Comparison of ENCODE assay signal across 9 cellular contexts in genomic region chr21:45295576-45296365, GRCh38. TPM values are rescaled to one million over a fixed set of nuclear protein-coding genes. Genes with fewer than 3 reads are reported as not detected.
DNase-seq lines count a peak whose midpoint lies in the region; ATAC-seq and TF ChIP-seq lines count a peak whose summit lies in the region.
"Had no signal": no experiment of that assay in that cellular context is flagged by ENCODE, and none has a peak within 500 bp of the region (broad histone marks: within the 10 kb centered on the region; RNA-seq: fewer than 3 reads in every experiment).

No MANE protein-coding gene starts in this region.

- no peak for ATAC-seq in left cardiac atrium

- H3K4me1 ChIP-seq in duodenal mucosa (ENCODE audit: control insufficient read depth in 1 of 2, insufficient read depth in 2 of 2, low read length in 2 of 2) = peaks cover 29 to 35% of the 10 kb centered on the region in 2 donors
- H3K4me1 ChIP-seq in muscle layer of colon (ENCODE audit: insufficient read depth, low read length) = peaks cover 53% of the 10 kb centered on the region
- H3K4me1 ChIP-seq in uterus = peaks cover 12 to 21% of the 10 kb centered on the region in 2 donors

- TF ChIP-seq CTCF in uterus (IDR thresholded peaks at IDR 0.05) = no peak

- H3K27ac ChIP-seq in duodenal mucosa (ENCODE audit: low read depth, low read length) (peak overlapping the region; percentile 88), muscle layer of colon (ENCODE audit: low read depth, low read length) (peak overlapping the region; percentile 95), uterus (peak overlapping the region; percentile 86 to 89)

- no peaks in the 10 kb centered on the region for H3K27me3 ChIP-seq in duodenal mucosa (ENCODE audit: control insufficient read depth in 1 of 2, insufficient read depth in 2 of 2, low read length in 2 of 2)
- no peaks in the 10 kb centered on the region for H3K27me3 ChIP-seq in muscle layer of colon (ENCODE audit: control insufficient read depth in 1 of 2, insufficient read depth in 2 of 2, low read length in 2 of 2)
- no peaks in the 10 kb centered on the region for H3K27me3 ChIP-seq in uterus

- intact Hi-C loops in cardiac septum (cut with DNase I) = loop anchor here (10.0 kb wide), 1 partner anchor 299 kb away; no protein-coding TSS in a partner anchor
- intact Hi-C loops in left cardiac atrium (cut with DNase I) = loop anchor here in 1 of 2 donors (5.0 kb wide), 1 partner anchor 62 kb away; no protein-coding TSS in a partner anchor
- intact Hi-C loops in uterus (cut with DNase I; ENCODE audit: low total_unique reads) = no loop called here

- H3K36me3 ChIP-seq in duodenal mucosa (ENCODE audit: control insufficient read depth in 1 of 2, insufficient read depth in 2 of 2, low read length in 2 of 2) (no peaks in the 10 kb centered on the region), muscle layer of colon (ENCODE audit: insufficient read depth, low read length) (no peaks in the 10 kb centered on the region), uterus (no peaks in the 10 kb centered on the region)

- DNase-seq in cardiac septum (ENCODE audit: low spot score) = peak; percentile 63
- no peak for DNase-seq in left cardiac atrium
- DNase-seq in uterus = peak; percentile 65 to 73
- no peak for DNase-seq in NCI-H748 treated with DMSO at 0.1 percent for 48 hours (lab: John Stamatoyannopoulos, UW)
- DNase-seq in COLO668 (lab: John Stamatoyannopoulos, UW; ENCODE audit: unreplicated experiment) = no peak
- DNase-seq in DMS53 (lab: John Stamatoyannopoulos, UW) = no peak
- DNase-seq: NCI-H2227 treated with DMSO at 0.1 percent for 48 hours had no signal

- H3K9me3 ChIP-seq in duodenal mucosa (ENCODE audit: control insufficient read depth in 1 of 2, low read length in 2 of 2) = no peaks in the 10 kb centered on the region
- H3K9me3 ChIP-seq in muscle layer of colon (ENCODE audit: low read length) = no peaks in the 10 kb centered on the region
- no peaks in the 10 kb centered on the region for H3K9me3 ChIP-seq in uterus

- H3K4me3 ChIP-seq in duodenal mucosa (ENCODE audit: low read depth in 1 of 2, low read length in 2 of 2) = no peak overlapping the region
- H3K4me3 ChIP-seq in muscle layer of colon (ENCODE audit: low read depth in 1 of 2, low read length in 2 of 2) = no peak overlapping the region
- no peak overlapping the region for H3K4me3 ChIP-seq in uterus

- TF ChIP-seq POLR2A in uterus (IDR thresholded peaks at IDR 0.05) = no peak

- H3K9ac ChIP-seq in duodenal mucosa (ENCODE audit: low read depth in 1 of 2, low read length in 2 of 2) (peak overlapping the region in 1 of 2 donors; percentile 32), muscle layer of colon (ENCODE audit: low read length) (peak overlapping the region; percentile 28)

RNA-seq across cellular contexts. Expression of gene POFUT2, which starts 8.1 kb away (rescaled TPM):
- total RNA-seq in cardiac septum (20.1 TPM), left cardiac atrium (10 to 100 TPM; 18.1 to 20.3 TPM), uterus (10 to 100 TPM in 3 of 4 donors, 1 to 10 TPM in 1; 6.2 to 49.7 (median 24.6) TPM)

Comparison
In these comparisons a context has a peak if more than half of its experiments do, and no peak if none do; other contexts are left out.
1. DNase-seq: peak in cardiac septum (single experiment) and uterus (2 of 2); none in left cardiac atrium (single experiment), NCI-H748 treated with DMSO at 0.1 percent for 48 hours (single experiment), COLO668 (single experiment) and DMS53 (single experiment).
2. Peak in every context shown above with its lines, with median percentiles within 50 percentile points of each other: H3K27ac ChIP-seq.